ENCODE assay signal across 8 cellular contexts in the genomic region with DNA sequence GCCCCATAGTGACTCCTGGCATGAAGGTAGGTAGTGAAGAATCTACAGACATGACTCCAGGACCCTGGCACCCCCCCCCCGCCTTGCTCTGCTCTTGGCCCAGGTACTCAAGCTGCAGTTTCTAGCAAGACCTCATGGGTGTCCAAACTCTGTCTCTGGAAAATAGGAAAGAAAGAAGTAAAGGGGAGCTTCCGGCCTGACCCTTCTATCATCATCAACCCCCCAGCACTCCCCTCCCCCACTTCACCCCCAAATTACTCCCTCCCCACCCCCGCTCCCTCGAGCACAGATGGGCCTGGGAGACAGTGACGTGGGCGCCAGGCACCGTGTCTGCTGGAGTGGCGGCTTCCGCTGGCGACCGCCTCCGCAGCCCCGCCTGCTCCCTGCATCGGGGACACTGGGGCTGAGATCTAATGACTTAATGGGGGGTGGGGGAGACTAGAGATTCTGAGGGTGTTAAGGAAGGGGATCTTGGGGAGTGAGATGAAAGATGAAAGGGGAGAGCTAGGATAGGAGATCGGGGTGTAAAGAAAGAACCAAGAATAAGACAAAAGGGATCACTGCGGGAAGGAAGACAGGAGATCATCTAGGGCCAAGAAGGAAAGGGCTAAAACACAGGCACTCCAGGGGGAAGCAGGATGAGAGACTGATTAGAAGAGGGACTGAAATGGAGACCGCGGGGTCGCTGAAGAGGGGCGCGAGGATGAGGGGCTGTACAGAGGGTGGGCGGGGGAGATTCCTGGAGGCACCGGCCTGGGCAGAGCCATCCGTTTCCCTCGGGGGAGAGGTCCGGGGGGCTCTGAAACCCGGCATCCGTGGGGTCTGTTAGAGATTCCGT. TPM values are rescaled to one million over a fixed set of nuclear protein-coding genes. Genes with fewer than 3 reads are reported as not detected.
A peak's percentile ranks its signal among the peaks of the same experiment; 100 is the strongest.
DNase-seq lines count a peak whose midpoint lies in the region; ATAC-seq and TF ChIP-seq lines count a peak whose summit lies in the region.

No MANE protein-coding gene starts in this region.

- TF ChIP-seq CTCF in hepatocyte (IDR thresholded peaks at IDR 0.05; ENCODE audit: poor library complexity) (no peak), GM13976 (IDR thresholded peaks at IDR 0.05; ENCODE audit: borderline replicate concordance, control extremely low read depth, extremely low read depth, insufficient read depth, missing control alignments) (no peak)

- H3K4me1 ChIP-seq in adipocyte (ENCODE audit: control insufficient read depth, insufficient read depth, low read length) (peaks cover 36% of the 10 kb centered on the region), hepatocyte (ENCODE audit: insufficient read depth) (peaks cover 21% of the 10 kb centered on the region)

- no peaks in the 10 kb centered on the region for H3K9me2 ChIP-seq in hepatocyte (replicated peaks; ENCODE audit: insufficient read depth)

- peak overlapping the region; percentile 77 for H3K9ac ChIP-seq in adipocyte (ENCODE audit: low read length)

- H3K4me3 ChIP-seq in adipocyte (ENCODE audit: low read length): peak overlapping the region; percentile 83
- H3K4me3 ChIP-seq in hepatocyte: no peak overlapping the region

- 34% methylated on average over 23 of the region's 29 CpGs for WGBS in hepatocyte (ENCODE audit: low lambda C conversion rate, missing lambda C conversion rate)

- no peaks in the 10 kb centered on the region for H3K9me3 ChIP-seq in adipocyte (ENCODE audit: control insufficient read depth, low read length)
- H3K9me3 ChIP-seq in hepatocyte (ENCODE audit: low read depth): no peaks in the 10 kb centered on the region

- H3K36me3 ChIP-seq in adipocyte (ENCODE audit: control insufficient read depth, insufficient read depth, low read length, severe bottlenecking): no peaks in the 10 kb centered on the region
- H3K36me3 ChIP-seq in hepatocyte (replicated peaks; ENCODE audit: insufficient read depth, low read depth): no peaks in the 10 kb centered on the region

- H3K27me3 ChIP-seq in adipocyte (replicated peaks; ENCODE audit: control insufficient read depth, insufficient read depth, low read length) (no peaks in the 10 kb centered on the region), hepatocyte (no peaks in the 10 kb centered on the region)

- peak overlapping the region; percentile 54 for H3K27ac ChIP-seq in hepatocyte

- ATAC-seq in sciatic nerve: peak; percentile 0

- DNase-seq in DMS153 treated with DMSO at 0.1 percent for 48 hours (lab: John Stamatoyannopoulos, UW; ENCODE audit: unreplicated experiment) (peak; percentile 49), NCI-H2029 treated with DMSO at 0.1 percent for 48 hours (lab: John Stamatoyannopoulos, UW) (peak; percentile 21), adipocyte (ENCODE audit: low read depth) (peak; percentile 27), hepatocyte (ENCODE audit: low spot score) (no peak), sciatic nerve (ENCODE audit: low spot score) (no peak), GM13976 (ENCODE audit: low spot score) (no peak), NCI-H187 treated with DMSO at 0.1 percent for 48 hours (lab: John Stamatoyannopoulos, UW) (no peak)
- DNase-seq in activated CD4-positive, CD25-positive, alpha-beta regulatory T cell treated with anti-CD3 and anti-CD28 coated beads, Interleukin-2, amount 50 U/mL, for 72 hours: no peak

- no peaks in the 10 kb centered on the region for H3K79me2 ChIP-seq in hepatocyte

- peak overlapping the region; percentile 46 for H2AFZ ChIP-seq in hepatocyte

- in situ Hi-C loops in GM13976 (cut with MboI; ENCODE audit: low sequenced_read_pairs, unreplicated experiment): loop anchor here (10.0 kb wide), 1 partner anchor 84 kb away; no protein-coding TSS in a partner anchor

- peak overlapping the region; percentile 75 for H3K4me2 ChIP-seq in hepatocyte

- intact Hi-C loops in sciatic nerve (cut with DNase I): no loop called here

- no peaks in the 10 kb centered on the region for H4K20me1 ChIP-seq in hepatocyte (ENCODE audit: insufficient read depth, poor library complexity, severe bottlenecking)

RNA-seq across cellular contexts. Expression of a gene that starts 1.1 kb away (rescaled TPM):
- total RNA-seq in hepatocyte (7.6 and 8.2 TPM in 2 replicates), sciatic nerve (10.6 TPM)
- polyA plus RNA-seq in hepatocyte: 6.0 and 7.0 TPM in 2 replicates

RNA-seq across cellular contexts. Expression of a gene that starts 30.4 kb away (rescaled TPM):
- total RNA-seq in hepatocyte (0.08 and 0.67 TPM in 2 replicates), sciatic nerve (0.45 TPM)
- 0.06 and 0.11 TPM in 2 replicates for polyA plus RNA-seq in hepatocyte

Comparison
In these comparisons a context has a peak if more than half of its experiments do, and no peak if none do; other contexts are left out.
1. DNase-seq: peak in DMS153 treated with DMSO at 0.1 percent for 48 hours (single experiment), NCI-H2029 treated with DMSO at 0.1 percent for 48 hours (single experiment) and adipocyte (single experiment); none in hepatocyte (single experiment), sciatic nerve (single experiment), GM13976 (single experiment), NCI-H187 treated with DMSO at 0.1 percent for 48 hours (single experiment) and activated CD4-positive, CD25-positive, alpha-beta regulatory T cell treated with anti-CD3 and anti-CD28 coated beads, Interleukin-2, amount 50 U/mL, for 72 hours (single experiment).